ENCODE assay signal across 8 cellular contexts in genomic region chr6:17393335-17394191, GRCh38. TPM values are rescaled to one million over a fixed set of nuclear protein-coding genes. Genes with fewer than 3 reads are reported as not detected.
DNase-seq lines count a peak whose midpoint lies in the region; ATAC-seq, FAIRE-seq and TF ChIP-seq lines count a peak whose summit lies in the region.

Gene CAP2 (plus strand): TSS chr6:17393595. CDS start chr6:17421556, 27,961 bp downstream.

- POLR2A ChIA-PET in A549 (lab: Yijun Ruan, JAX): interaction anchor here (0.6 to 1.9 kb wide), 9 partner anchors 12 to 853 kb away, joined by 3 to 8 read pairs (median 5); partner anchors contain the start of gene RBM24
- POLR2A ChIA-PET in PC-9 (lab: Charles Lee; ENCODE audit: unreplicated experiment): interaction anchor here (0.6 to 1.7 kb wide), 8 partner anchors 25 to 1258 kb away, joined by 3 to 33 read pairs (median 12); no protein-coding TSS in a partner anchor

- H3K4me3 ChIP-seq in A549 (peak within 1 kb of the TSS; percentile 85), PC-9 (peak within 1 kb of the TSS; percentile 74), keratinocyte (ENCODE audit: control insufficient read depth in 2 of 3, extremely low read depth in 1 of 3, insufficient read depth in 2 of 3, low read depth in 1 of 3, low read length in 3 of 3) (peak within 1 kb of the TSS; percentile 79 to 83 (median 81)), skeletal muscle satellite cell (ENCODE audit: low read length) (peak within 1 kb of the TSS; percentile 80)

- TF ChIP-seq RAD21 in A549 (conservative IDR thresholded peaks at IDR 0.05 in 1 of 2, IDR thresholded peaks at IDR 0.05 in 1 of 2): peak in 1 of 2 experiments; percentile 19; a peak in 2 of 5 replicates

- intact Hi-C loops in PC-9 (cut with micrococcal nuclease; ENCODE audit: unreplicated experiment): loop anchor here (1.0 to 10.0 kb wide), 2 partner anchors 25 to 669 kb away; no protein-coding TSS in a partner anchor

- peaks cover 20% of the 10 kb centered on the region for H3K4me1 ChIP-seq in A549
- H3K4me1 ChIP-seq in PC-9 (replicated peaks; ENCODE audit: insufficient read depth): peaks cover 37% of the 10 kb centered on the region
- peaks cover 31% of the 10 kb centered on the region for H3K4me1 ChIP-seq in keratinocyte (ENCODE audit: control insufficient read depth, extremely low read depth, insufficient read depth, low read length)
- peaks cover 4% of the 10 kb centered on the region for H3K4me1 ChIP-seq in skeletal muscle satellite cell (ENCODE audit: control insufficient read depth, insufficient read depth, low read length)

- H3K36me3 ChIP-seq in PC-9 (ENCODE audit: low read depth): no peaks in the 10 kb centered on the region
- H3K36me3 ChIP-seq in keratinocyte (ENCODE audit: control insufficient read depth in 2 of 2, extremely low read depth in 1 of 2, insufficient read depth in 2 of 2, low read length in 2 of 2): no peaks in the 10 kb centered on the region
- no peaks in the 10 kb centered on the region for H3K36me3 ChIP-seq in skeletal muscle satellite cell (ENCODE audit: insufficient read depth, low read length)

- H3K79me2 ChIP-seq in PC-9 (ENCODE audit: low read depth): peaks cover 29% of the 10 kb centered on the region
- peaks cover 27% of the 10 kb centered on the region for H3K79me2 ChIP-seq in keratinocyte (ENCODE audit: control insufficient read depth, insufficient read depth, low read length)

- 4% methylated on average over 4 of the region's 81 CpGs for WGBS in A549 (ENCODE audit: missing lambda C conversion rate)

- no peak for TF ChIP-seq EP300 in A549 (IDR thresholded peaks at IDR 0.05)

- H3K9me2 ChIP-seq in PC-9 (ENCODE audit: insufficient read depth): no peaks in the 10 kb centered on the region

- peak; percentile 16; the same call in 1 of the 2 replicates for TF ChIP-seq POLR2A in A549 (IDR thresholded peaks at IDR 0.05; ENCODE audit: low read length)

- H3K27ac ChIP-seq in A549: peak within 1 kb of the TSS; percentile 99 to 100
- peak within 1 kb of the TSS; percentile 50 for H3K27ac ChIP-seq in PC-9
- peak within 1 kb of the TSS; percentile 84 for H3K27ac ChIP-seq in cingulate gyrus (ENCODE audit: low read depth, low read length)
- H3K27ac ChIP-seq in keratinocyte (ENCODE audit: control insufficient read depth, insufficient read depth, low read length): peak within 1 kb of the TSS; percentile 62

- BruUV-seq in PC-9 (replicated peaks; lab: Mats Ljungman, UMichigan): no TSS peak

- H4K20me1 ChIP-seq in PC-9 (ENCODE audit: insufficient read depth): no peaks in the 10 kb centered on the region
- no peaks in the 10 kb centered on the region for H4K20me1 ChIP-seq in keratinocyte (ENCODE audit: control insufficient read depth, extremely low read depth, insufficient read depth, low read length)

- H3K9me3 ChIP-seq in A549 (no peaks in the 10 kb centered on the region), PC-9 (ENCODE audit: insufficient read depth, low read depth) (no peaks in the 10 kb centered on the region), keratinocyte (ENCODE audit: control insufficient read depth, low read depth, low read length) (no peaks in the 10 kb centered on the region), skeletal muscle satellite cell (replicated peaks; ENCODE audit: low read length) (no peaks in the 10 kb centered on the region)

- DNase-seq in A549 (ENCODE audit: low read depth in 1 of 2, low spot score in 1 of 2) (peak; percentile 58 to 62), GOT3 (lab: John Stamatoyannopoulos, UW) (peak; percentile 2), PC-9 (peak; percentile 45 to 74), keratinocyte (ENCODE audit: low read depth, low spot score) (no peak)

- CTCF ChIA-PET in A549 (lab: Yijun Ruan, JAX) (interaction anchor here (1.1 kb wide), 1 partner anchor 111 kb away, joined by 3 read pairs; no protein-coding TSS in a partner anchor), PC-9 (lab: Charles Lee) (interaction anchor here (0.6 kb wide), 1 partner anchor 11 kb away, joined by 3 read pairs; no protein-coding TSS in a partner anchor)

- ATAC-seq in A549: peak; percentile 92 to 98
- no peak for ATAC-seq in HG03469 (IDR thresholded peaks at IDR 0.05; ENCODE audit: unreplicated experiment)
- no peak for ATAC-seq in HG03520 (IDR thresholded peaks at IDR 0.05; ENCODE audit: unreplicated experiment)

- H3F3A ChIP-seq in PC-9 (ENCODE audit: insufficient read depth, low read depth): no peaks in the 10 kb centered on the region; the same call in 1 of the 2 replicates

- H2AFZ ChIP-seq in PC-9 (peak within 1 kb of the TSS; percentile 84), keratinocyte (ENCODE audit: control insufficient read depth, low read length) (peak within 1 kb of the TSS; percentile 68)

- no peak for FAIRE-seq in A549 (lab: Jason Lieb, UNC)
- no peak for FAIRE-seq in keratinocyte (lab: Jason Lieb, UNC)

- H3K9ac ChIP-seq in keratinocyte (ENCODE audit: control insufficient read depth, extremely low read depth, insufficient read depth, low read length): peak within 1 kb of the TSS; percentile 77
- peak within 1 kb of the TSS; percentile 70 for H3K9ac ChIP-seq in skeletal muscle satellite cell (ENCODE audit: low read depth, low read length)

- no peaks in the 10 kb centered on the region for H3K9me1 ChIP-seq in keratinocyte (ENCODE audit: control insufficient read depth, extremely low read depth, insufficient read depth, low read length)

- TF ChIP-seq CTCF in A549 (IDR thresholded peaks at IDR 0.05) (no peak), PC-9 (conservative IDR thresholded peaks at IDR 0.05) (no peak), keratinocyte (optimal IDR thresholded peaks at IDR 0.05 in 1 of 3, IDR thresholded peaks at IDR 0.05 in 1 of 3, conservative IDR thresholded peaks at IDR 0.05 in 1 of 3; ENCODE audit: extremely low read depth in 1 of 3, insufficient read depth in 2 of 3, low read length in 3 of 3) (no peak)

- peak within 1 kb of the TSS; percentile 78 for H3K4me2 ChIP-seq in A549
- H3K4me2 ChIP-seq in PC-9: peak within 1 kb of the TSS; percentile 93
- H3K4me2 ChIP-seq in keratinocyte (ENCODE audit: control insufficient read depth, extremely low read depth, insufficient read depth, low read depth, low read length): peak within 1 kb of the TSS; percentile 89
- H3K4me2 ChIP-seq in skeletal muscle satellite cell (ENCODE audit: low read length): peak within 1 kb of the TSS; percentile 80

- H3K27me3 ChIP-seq in PC-9 (ENCODE audit: insufficient read depth, low read depth) (no peaks in the 10 kb centered on the region), keratinocyte (ENCODE audit: control insufficient read depth, extremely low read depth, insufficient read depth, low read length) (no peaks in the 10 kb centered on the region), skeletal muscle satellite cell (ENCODE audit: control insufficient read depth, insufficient read depth, low read length) (no peaks in the 10 kb centered on the region)

- dilution Hi-C loops in keratinocyte (cut with MboI; ENCODE audit: extremely low pct_ligation_motif_present, low sequenced_read_pairs): no loop called here

TF ChIP-seq in A549, 52 proteins besides CTCF, POLR2A, EP300 and RAD21:
- TF ChIP-seq RFX5 (IDR thresholded peaks at IDR 0.05) (no peak), PBX3 (IDR thresholded peaks at IDR 0.05) (peak; percentile 53; the same call in 1 of the 2 replicates), JUN (IDR thresholded peaks at IDR 0.05) (peak in 1 of 2 experiments; percentile 32; a peak in 1 of 5 replicates), MAX (IDR thresholded peaks at IDR 0.05) (peak; percentile 70), BCL3 (IDR thresholded peaks at IDR 0.05) (peak; percentile 52; the same call in 1 of the 3 replicates), JUNB (IDR thresholded peaks at IDR 0.05) (peak; percentile 25; the same call in 1 of the 2 replicates)

RNA-seq across cellular contexts. Expression of gene CAP2, which starts in this region (rescaled TPM):
- polyA plus RNA-seq in A549 (2011; rRNA removed): 38.1 and 43.3 TPM in 2 replicates
- polyA plus RNA-seq in A549 (2012; cell fraction: cytosol; rRNA removed): 15.8 and 18.2 TPM in 2 replicates
- 12.3 and 16.1 TPM in 2 replicates for polyA plus RNA-seq in A549 (2012; cell fraction: nucleus; rRNA removed)
- 26.0 to 30.7 TPM (median 27.2 TPM) in 3 replicates for polyA plus RNA-seq in A549 (2017; fragmentation: RNase III; extraction: RNeasy Plus Mini Kit Qiagen cat#74134 plus additional on column Dnase treatment)
- polyA minus RNA-seq in A549 (2011; rRNA and poly(A)+ RNA removed): 16.8 and 20.0 TPM in 2 replicates
- 10.0 and 12.0 TPM in 2 replicates for total RNA-seq in PC-9 (2021)
- 9.1 to 12.1 TPM (median 11.0 TPM) in 3 replicates for polyA plus RNA-seq in keratinocyte
- 9.1 TPM for polyA plus RNA-seq in keratinocyte (2011; ENCODE audit: low read depth)
- 6.8 and 11.1 TPM in 2 replicates for polyA plus RNA-seq in keratinocyte (2011; cell fraction: cytosol; rRNA removed)
- polyA plus RNA-seq in keratinocyte (2011; cell fraction: nucleus; rRNA removed): 18.3 and 19.3 TPM in 2 replicates
- 4.2 and 6.5 TPM in 2 replicates for polyA plus RNA-seq in keratinocyte (2012; ENCODE audit: low replicate concordance)
- 7.4 to 9.7 TPM (median 9.0 TPM) in 3 replicates for polyA minus RNA-seq in keratinocyte
- polyA minus RNA-seq in keratinocyte (2011; cell fraction: cytosol; rRNA and poly(A)+ RNA removed): 5.8 TPM
- 9.6 and 12.2 TPM in 2 replicates for polyA minus RNA-seq in keratinocyte (2011; cell fraction: nucleus; rRNA and poly(A)+ RNA removed)
- total RNA-seq in skeletal muscle satellite cell (2012; rRNA removed): 0.51 and 4.8 TPM in 2 replicates

Comparison
In these comparisons a context has a peak if more than half of its experiments do, and no peak if none do; other contexts are left out.
1. ATAC-seq: peak in A549 (2 of 2); none in HG03469 (single experiment) and HG03520 (single experiment).
2. Peak in every context shown above with its lines, with median percentiles within 50 percentile points of each other: H3K27ac ChIP-seq, H3K4me2 ChIP-seq and H3K4me3 ChIP-seq.